In the genomic region with DNA sequence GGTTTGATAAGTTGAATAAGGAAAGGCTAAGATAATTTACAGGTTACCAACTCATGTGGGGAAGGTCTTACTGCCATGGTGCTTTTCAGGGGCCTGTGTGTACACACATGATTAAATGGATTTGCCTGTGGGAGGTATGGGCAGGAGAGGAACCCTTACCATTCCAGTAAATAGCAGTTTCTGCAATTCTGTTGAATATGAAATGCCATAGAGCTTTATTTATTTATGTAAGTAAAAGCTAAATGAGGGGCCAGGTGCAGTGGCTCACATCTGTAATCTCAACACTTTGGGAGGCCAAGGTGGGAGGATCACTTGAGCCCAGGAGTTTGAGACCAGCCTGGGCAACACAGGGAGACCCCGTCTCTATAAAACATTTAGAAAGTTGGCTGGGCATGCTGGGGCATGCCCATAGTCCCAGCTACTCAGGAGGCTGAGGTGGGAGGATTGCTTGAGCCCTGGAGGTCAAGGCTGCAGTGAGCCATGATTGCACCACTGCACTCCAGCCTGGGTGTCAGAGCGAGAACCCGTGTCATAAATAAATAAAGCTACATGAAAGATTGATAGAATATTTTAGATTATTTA, we compare ENCODE assay signal across 1 cellular context.
TF ChIP-seq lines count a peak whose summit lies in the region.

No MANE protein-coding gene starts in this region.

TF ChIP-seq in HepG2, 621 proteins besides CTCF, POLR2A, EP300 and RAD21:
- TF ChIP-seq FOXJ3 (CRISPR knock-in tag; IDR thresholded peaks at IDR 0.05; ENCODE audit: borderline replicate concordance): 0 out of 2 replicates have a peak, but pooled peaks have one; percentile 20
- TF ChIP-seq ZNF687 (CRISPR knock-in tag; IDR thresholded peaks at IDR 0.05): peak; percentile 18; the same call in 1 of the 2 replicates
- 0 out of 2 replicates have a peak, but pooled peaks have one; percentile 7 for TF ChIP-seq ZNF777 (CRISPR knock-in tag; IDR thresholded peaks at IDR 0.05)
- TF ChIP-seq ZNF770 (CRISPR knock-in tag; IDR thresholded peaks at IDR 0.05): peak; percentile 96
- 0 out of 2 replicates have a peak, but pooled peaks have one; percentile 20 for TF ChIP-seq MAF1 (CRISPR knock-in tag; IDR thresholded peaks at IDR 0.05; ENCODE audit: borderline replicate concordance)
- peak; percentile 97 for TF ChIP-seq TP53 (CRISPR knock-in tag; conservative IDR thresholded peaks at IDR 0.05)
